ENCODE assay signal across 1 cellular context in the genomic region with DNA sequence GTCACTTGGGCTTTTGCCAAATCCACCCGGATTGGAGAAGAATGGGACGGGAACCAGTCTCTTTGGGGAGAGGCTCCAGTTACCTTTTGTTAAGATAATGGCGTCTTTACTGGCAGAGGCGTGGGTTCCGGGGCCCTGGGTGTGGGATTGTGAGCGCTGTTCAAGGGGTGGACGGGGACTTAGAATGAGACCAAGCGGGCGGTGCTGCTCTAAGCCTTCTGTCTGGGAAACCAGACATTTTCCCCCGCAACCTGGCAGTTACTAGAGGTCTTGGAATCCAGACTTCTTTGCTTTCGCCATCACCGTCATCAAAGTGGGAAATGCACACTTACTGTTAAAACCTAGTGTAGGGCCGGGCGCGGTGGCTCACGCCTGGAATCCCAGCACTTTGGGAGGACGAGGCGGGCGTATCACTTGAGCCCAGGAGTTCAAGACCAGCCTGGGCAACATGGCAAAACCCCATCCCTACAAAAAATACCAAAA.
A peak's percentile ranks its signal among the peaks of the same experiment; 100 is the strongest.
TF ChIP-seq lines count a peak whose summit lies in the region.

No MANE protein-coding gene starts in this region.

TF ChIP-seq in HepG2, 621 proteins besides CTCF, POLR2A, EP300 and RAD21 (continues in another document):
- TF ChIP-seq ZFP36L2 (CRISPR knock-in tag; IDR thresholded peaks at IDR 0.05), result no peak
- peak; percentile 36; the same call in 1 of the 2 replicates for TF ChIP-seq BRD4 (CRISPR knock-in tag; IDR thresholded peaks at IDR 0.05)
- TF ChIP-seq, protein P1, sequence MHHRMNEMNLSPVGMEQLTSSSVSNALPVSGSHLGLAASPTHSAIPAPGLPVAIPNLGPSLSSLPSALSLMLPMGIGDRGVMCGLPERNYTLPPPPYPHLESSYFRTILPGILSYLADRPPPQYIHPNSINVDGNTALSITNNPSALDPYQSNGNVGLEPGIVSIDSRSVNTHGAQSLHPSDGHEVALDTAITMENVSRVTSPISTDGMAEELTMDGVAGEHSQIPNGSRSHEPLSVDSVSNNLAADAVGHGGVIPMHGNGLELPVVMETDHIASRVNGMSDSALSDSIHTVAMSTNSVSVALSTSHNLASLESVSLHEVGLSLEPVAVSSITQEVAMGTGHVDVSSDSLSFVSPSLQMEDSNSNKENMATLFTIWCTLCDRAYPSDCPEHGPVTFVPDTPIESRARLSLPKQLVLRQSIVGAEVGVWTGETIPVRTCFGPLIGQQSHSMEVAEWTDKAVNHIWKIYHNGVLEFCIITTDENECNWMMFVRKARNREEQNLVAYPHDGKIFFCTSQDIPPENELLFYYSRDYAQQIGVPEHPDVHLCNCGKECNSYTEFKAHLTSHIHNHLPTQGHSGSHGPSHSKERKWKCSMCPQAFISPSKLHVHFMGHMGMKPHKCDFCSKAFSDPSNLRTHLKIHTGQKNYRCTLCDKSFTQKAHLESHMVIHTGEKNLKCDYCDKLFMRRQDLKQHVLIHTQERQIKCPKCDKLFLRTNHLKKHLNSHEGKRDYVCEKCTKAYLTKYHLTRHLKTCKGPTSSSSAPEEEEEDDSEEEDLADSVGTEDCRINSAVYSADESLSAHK (CRISPR knock-in tag; IDR thresholded peaks at IDR 0.05; ENCODE audit: borderline replicate concordance), result peak; percentile 21; the same call in 1 of the 2 replicates
- peak; percentile 45; the same call in 1 of the 2 replicates for TF ChIP-seq ZNF790 (CRISPR knock-in tag; IDR thresholded peaks at IDR 0.05; ENCODE audit: borderline replicate concordance)
- TF ChIP-seq, protein P2, sequence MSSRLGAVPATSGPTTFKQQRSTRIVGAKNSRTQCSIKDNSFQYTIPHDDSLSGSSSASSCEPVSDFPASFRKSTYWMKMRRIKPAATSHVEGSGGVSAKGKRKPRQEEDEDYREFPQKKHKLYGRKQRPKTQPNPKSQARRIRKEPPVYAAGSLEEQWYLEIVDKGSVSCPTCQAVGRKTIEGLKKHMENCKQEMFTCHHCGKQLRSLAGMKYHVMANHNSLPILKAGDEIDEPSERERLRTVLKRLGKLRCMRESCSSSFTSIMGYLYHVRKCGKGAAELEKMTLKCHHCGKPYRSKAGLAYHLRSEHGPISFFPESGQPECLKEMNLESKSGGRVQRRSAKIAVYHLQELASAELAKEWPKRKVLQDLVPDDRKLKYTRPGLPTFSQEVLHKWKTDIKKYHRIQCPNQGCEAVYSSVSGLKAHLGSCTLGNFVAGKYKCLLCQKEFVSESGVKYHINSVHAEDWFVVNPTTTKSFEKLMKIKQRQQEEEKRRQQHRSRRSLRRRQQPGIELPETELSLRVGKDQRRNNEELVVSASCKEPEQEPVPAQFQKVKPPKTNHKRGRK (CRISPR knock-in tag; IDR thresholded peaks at IDR 0.05), result 0 out of 2 replicates have a peak, but pooled peaks have one; percentile 13
- TF ChIP-seq SRF (IDR thresholded peaks at IDR 0.05; ENCODE audit: low read depth, low read length), result no peak
- no peak for TF ChIP-seq ZNF234 (CRISPR knock-in tag; conservative IDR thresholded peaks at IDR 0.05)
- no peak for TF ChIP-seq CREM (IDR thresholded peaks at IDR 0.05)
- no peak for TF ChIP-seq CREM (CRISPR knock-in tag; IDR thresholded peaks at IDR 0.05)
- TF ChIP-seq GABPA (IDR thresholded peaks at IDR 0.05; ENCODE audit: low read depth, low read length), result no peak
- TF ChIP-seq GABPA (CRISPR knock-in tag; IDR thresholded peaks at IDR 0.05; ENCODE audit: low read depth), result no peak
- TF ChIP-seq, protein P3, sequence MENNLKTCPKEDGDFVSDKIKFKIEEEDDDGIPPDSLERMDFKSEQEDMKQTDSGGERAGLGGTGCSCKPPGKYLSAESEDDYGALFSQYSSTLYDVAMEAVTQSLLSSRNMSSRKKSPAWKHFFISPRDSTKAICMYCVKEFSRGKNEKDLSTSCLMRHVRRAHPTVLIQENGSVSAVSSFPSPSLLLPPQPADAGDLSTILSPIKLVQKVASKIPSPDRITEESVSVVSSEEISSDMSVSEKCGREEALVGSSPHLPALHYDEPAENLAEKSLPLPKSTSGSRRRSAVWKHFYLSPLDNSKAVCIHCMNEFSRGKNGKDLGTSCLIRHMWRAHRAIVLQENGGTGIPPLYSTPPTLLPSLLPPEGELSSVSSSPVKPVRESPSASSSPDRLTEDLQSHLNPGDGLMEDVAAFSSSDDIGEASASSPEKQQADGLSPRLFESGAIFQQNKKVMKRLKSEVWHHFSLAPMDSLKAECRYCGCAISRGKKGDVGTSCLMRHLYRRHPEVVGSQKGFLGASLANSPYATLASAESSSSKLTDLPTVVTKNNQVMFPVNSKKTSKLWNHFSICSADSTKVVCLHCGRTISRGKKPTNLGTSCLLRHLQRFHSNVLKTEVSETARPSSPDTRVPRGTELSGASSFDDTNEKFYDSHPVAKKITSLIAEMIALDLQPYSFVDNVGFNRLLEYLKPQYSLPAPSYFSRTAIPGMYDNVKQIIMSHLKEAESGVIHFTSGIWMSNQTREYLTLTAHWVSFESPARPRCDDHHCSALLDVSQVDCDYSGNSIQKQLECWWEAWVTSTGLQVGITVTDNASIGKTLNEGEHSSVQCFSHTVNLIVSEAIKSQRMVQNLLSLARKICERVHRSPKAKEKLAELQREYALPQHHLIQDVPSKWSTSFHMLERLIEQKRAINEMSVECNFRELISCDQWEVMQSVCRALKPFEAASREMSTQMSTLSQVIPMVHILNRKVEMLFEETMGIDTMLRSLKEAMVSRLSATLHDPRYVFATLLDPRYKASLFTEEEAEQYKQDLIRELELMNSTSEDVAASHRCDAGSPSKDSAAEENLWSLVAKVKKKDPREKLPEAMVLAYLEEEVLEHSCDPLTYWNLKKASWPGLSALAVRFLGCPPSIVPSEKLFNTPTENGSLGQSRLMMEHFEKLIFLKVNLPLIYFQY (CRISPR knock-in tag; IDR thresholded peaks at IDR 0.05; ENCODE audit: borderline replicate concordance), result 0 out of 2 replicates have a peak, but pooled peaks have one; percentile 4
- no peak for TF ChIP-seq KLF16 (CRISPR knock-in tag; IDR thresholded peaks at IDR 0.05)
- no peak for TF ChIP-seq ZEB1 (IDR thresholded peaks at IDR 0.05; ENCODE audit: insufficient replicate concordance, low read depth)
- TF ChIP-seq ZNF607 (CRISPR knock-in tag; IDR thresholded peaks at IDR 0.05; ENCODE audit: borderline replicate concordance), result no peak
- no peak for TF ChIP-seq ZNF709 (CRISPR knock-in tag; IDR thresholded peaks at IDR 0.05)
- no peak for TF ChIP-seq GATAD1 (CRISPR knock-in tag; IDR thresholded peaks at IDR 0.05)
- TF ChIP-seq ZNF749 (CRISPR knock-in tag; IDR thresholded peaks at IDR 0.05; ENCODE audit: borderline replicate concordance), result no peak
- TF ChIP-seq FLYWCH1 (CRISPR knock-in tag; IDR thresholded peaks at IDR 0.05), result no peak
- TF ChIP-seq SP4 (CRISPR knock-in tag; IDR thresholded peaks at IDR 0.05), result no peak
- TF ChIP-seq, protein P4, sequence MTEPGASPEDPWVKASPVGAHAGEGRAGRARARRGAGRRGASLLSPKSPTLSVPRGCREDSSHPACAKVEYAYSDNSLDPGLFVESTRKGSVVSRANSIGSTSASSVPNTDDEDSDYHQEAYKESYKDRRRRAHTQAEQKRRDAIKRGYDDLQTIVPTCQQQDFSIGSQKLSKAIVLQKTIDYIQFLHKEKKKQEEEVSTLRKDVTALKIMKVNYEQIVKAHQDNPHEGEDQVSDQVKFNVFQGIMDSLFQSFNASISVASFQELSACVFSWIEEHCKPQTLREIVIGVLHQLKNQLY (CRISPR knock-in tag; IDR thresholded peaks at IDR 0.05), result no peak
- TF ChIP-seq, protein P5, sequence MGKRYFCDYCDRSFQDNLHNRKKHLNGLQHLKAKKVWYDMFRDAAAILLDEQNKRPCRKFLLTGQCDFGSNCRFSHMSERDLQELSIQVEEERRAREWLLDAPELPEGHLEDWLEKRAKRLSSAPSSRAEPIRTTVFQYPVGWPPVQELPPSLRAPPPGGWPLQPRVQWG (CRISPR knock-in tag; IDR thresholded peaks at IDR 0.05; ENCODE audit: borderline replicate concordance, low read depth), result no peak
- no peak for TF ChIP-seq CCDC6 (CRISPR knock-in tag; IDR thresholded peaks at IDR 0.05)
- TF ChIP-seq ZNF839 (CRISPR knock-in tag; IDR thresholded peaks at IDR 0.05; ENCODE audit: borderline replicate concordance), result no peak
- TF ChIP-seq CHD4 (IDR thresholded peaks at IDR 0.05; ENCODE audit: borderline replicate concordance, low read length), result no peak
- no peak for TF ChIP-seq ZFP62 (CRISPR knock-in tag; IDR thresholded peaks at IDR 0.05)
- no peak for TF ChIP-seq TBL1XR1 (IDR thresholded peaks at IDR 0.05; ENCODE audit: borderline replicate concordance, low read length, partially characterized antibody)
- TF ChIP-seq NR1H2 (CRISPR knock-in tag; IDR thresholded peaks at IDR 0.05; ENCODE audit: borderline replicate concordance, low read depth), result no peak
- no peak; the same call in 2 of the 3 replicates for TF ChIP-seq MXI1 (IDR thresholded peaks at IDR 0.05; ENCODE audit: borderline replicate concordance, low read depth, low read length)
- TF ChIP-seq ZNF777 (CRISPR knock-in tag; IDR thresholded peaks at IDR 0.05), result no peak
- TF ChIP-seq, protein P6, sequence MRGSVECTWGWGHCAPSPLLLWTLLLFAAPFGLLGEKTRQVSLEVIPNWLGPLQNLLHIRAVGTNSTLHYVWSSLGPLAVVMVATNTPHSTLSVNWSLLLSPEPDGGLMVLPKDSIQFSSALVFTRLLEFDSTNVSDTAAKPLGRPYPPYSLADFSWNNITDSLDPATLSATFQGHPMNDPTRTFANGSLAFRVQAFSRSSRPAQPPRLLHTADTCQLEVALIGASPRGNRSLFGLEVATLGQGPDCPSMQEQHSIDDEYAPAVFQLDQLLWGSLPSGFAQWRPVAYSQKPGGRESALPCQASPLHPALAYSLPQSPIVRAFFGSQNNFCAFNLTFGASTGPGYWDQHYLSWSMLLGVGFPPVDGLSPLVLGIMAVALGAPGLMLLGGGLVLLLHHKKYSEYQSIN (CRISPR knock-in tag; IDR thresholded peaks at IDR 0.05; ENCODE audit: borderline replicate concordance), result no peak
- TF ChIP-seq MYC (CRISPR knock-in tag; IDR thresholded peaks at IDR 0.05; ENCODE audit: borderline replicate concordance), result no peak
- TF ChIP-seq SIN3B (IDR thresholded peaks at IDR 0.05; ENCODE audit: low read length), result no peak
- TF ChIP-seq FOXC1 (CRISPR knock-in tag; IDR thresholded peaks at IDR 0.05; ENCODE audit: borderline replicate concordance), result no peak
- no peak for TF ChIP-seq TAF15 (IDR thresholded peaks at IDR 0.05; ENCODE audit: low read depth, low read length, poor library complexity, severe bottlenecking)
- 0 out of 2 replicates have a peak, but pooled peaks have one; percentile 90 for TF ChIP-seq SNAI1 (CRISPR knock-in tag; IDR thresholded peaks at IDR 0.05; ENCODE audit: borderline replicate concordance)
- TF ChIP-seq IKZF4 (CRISPR knock-in tag; IDR thresholded peaks at IDR 0.05; ENCODE audit: borderline replicate concordance, low read depth, not compliant biosample characterization), result no peak
- TF ChIP-seq, protein P7, sequence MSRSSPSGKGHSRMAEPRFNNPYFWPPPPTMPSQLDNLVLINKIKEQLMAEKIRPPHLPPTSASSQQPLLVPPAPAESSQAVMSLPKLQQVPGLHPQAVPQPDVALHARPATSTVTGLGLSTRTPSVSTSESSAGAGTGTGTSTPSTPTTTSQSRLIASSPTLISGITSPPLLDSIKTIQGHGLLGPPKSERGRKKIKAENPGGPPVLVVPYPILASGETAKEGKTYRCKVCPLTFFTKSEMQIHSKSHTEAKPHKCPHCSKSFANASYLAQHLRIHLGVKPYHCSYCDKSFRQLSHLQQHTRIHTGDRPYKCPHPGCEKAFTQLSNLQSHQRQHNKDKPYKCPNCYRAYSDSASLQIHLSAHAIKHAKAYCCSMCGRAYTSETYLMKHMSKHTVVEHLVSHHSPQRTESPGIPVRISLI (CRISPR knock-in tag; IDR thresholded peaks at IDR 0.05; ENCODE audit: borderline replicate concordance), result no peak
- TF ChIP-seq ZNF501 (CRISPR knock-in tag; IDR thresholded peaks at IDR 0.05), result no peak
- TF ChIP-seq ZNF883 (CRISPR knock-in tag; IDR thresholded peaks at IDR 0.05; ENCODE audit: not compliant biosample characterization), result peak; percentile 45
- TF ChIP-seq ZNF343 (CRISPR knock-in tag; IDR thresholded peaks at IDR 0.05), result no peak
- TF ChIP-seq PHF5A (CRISPR knock-in tag; IDR thresholded peaks at IDR 0.05; ENCODE audit: low read depth, unreplicated experiment), result no peak
- TF ChIP-seq ZNF878 (CRISPR knock-in tag; IDR thresholded peaks at IDR 0.05), result no peak
- TF ChIP-seq ELF1 (CRISPR knock-in tag; IDR thresholded peaks at IDR 0.05), result no peak
- no peak for TF ChIP-seq RXRA (CRISPR knock-in tag; IDR thresholded peaks at IDR 0.05)
- TF ChIP-seq, protein P8, sequence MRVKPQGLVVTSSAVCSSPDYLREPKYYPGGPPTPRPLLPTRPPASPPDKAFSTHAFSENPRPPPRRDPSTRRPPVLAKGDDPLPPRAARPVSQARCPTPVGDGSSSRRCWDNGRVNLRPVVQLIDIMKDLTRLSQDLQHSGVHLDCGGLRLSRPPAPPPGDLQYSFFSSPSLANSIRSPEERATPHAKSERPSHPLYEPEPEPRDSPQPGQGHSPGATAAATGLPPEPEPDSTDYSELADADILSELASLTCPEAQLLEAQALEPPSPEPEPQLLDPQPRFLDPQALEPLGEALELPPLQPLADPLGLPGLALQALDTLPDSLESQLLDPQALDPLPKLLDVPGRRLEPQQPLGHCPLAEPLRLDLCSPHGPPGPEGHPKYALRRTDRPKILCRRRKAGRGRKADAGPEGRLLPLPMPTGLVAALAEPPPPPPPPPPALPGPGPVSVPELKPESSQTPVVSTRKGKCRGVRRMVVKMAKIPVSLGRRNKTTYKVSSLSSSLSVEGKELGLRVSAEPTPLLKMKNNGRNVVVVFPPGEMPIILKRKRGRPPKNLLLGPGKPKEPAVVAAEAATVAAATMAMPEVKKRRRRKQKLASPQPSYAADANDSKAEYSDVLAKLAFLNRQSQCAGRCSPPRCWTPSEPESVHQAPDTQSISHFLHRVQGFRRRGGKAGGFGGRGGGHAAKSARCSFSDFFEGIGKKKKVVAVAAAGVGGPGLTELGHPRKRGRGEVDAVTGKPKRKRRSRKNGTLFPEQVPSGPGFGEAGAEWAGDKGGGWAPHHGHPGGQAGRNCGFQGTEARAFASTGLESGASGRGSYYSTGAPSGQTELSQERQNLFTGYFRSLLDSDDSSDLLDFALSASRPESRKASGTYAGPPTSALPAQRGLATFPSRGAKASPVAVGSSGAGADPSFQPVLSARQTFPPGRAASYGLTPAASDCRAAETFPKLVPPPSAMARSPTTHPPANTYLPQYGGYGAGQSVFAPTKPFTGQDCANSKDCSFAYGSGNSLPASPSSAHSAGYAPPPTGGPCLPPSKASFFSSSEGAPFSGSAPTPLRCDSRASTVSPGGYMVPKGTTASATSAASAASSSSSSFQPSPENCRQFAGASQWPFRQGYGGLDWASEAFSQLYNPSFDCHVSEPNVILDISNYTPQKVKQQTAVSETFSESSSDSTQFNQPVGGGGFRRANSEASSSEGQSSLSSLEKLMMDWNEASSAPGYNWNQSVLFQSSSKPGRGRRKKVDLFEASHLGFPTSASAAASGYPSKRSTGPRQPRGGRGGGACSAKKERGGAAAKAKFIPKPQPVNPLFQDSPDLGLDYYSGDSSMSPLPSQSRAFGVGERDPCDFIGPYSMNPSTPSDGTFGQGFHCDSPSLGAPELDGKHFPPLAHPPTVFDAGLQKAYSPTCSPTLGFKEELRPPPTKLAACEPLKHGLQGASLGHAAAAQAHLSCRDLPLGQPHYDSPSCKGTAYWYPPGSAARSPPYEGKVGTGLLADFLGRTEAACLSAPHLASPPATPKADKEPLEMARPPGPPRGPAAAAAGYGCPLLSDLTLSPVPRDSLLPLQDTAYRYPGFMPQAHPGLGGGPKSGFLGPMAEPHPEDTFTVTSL (CRISPR knock-in tag; IDR thresholded peaks at IDR 0.05; ENCODE audit: borderline replicate concordance), result no peak
- TF ChIP-seq KDM5A (IDR thresholded peaks at IDR 0.05; ENCODE audit: borderline replicate concordance, low read length), result 0 out of 2 replicates have a peak, but pooled peaks have one; percentile 54
- TF ChIP-seq MBD4 (IDR thresholded peaks at IDR 0.05; ENCODE audit: borderline replicate concordance, low read length), result 0 out of 2 replicates have a peak, but pooled peaks have one; percentile 28
